ENCODE assay signal across 11 cellular contexts in genomic region chrX:9788908-9789307, GRCh38. TPM values are rescaled to one million over a fixed set of nuclear protein-coding genes. Genes with fewer than 3 reads are reported as not detected.
DNase-seq lines count a peak whose midpoint lies in the region; ATAC-seq, FAIRE-seq and TF ChIP-seq lines count a peak whose summit lies in the region.
"Had no signal": no experiment of that assay in that cellular context is flagged by ENCODE, and none has a peak within 500 bp of the region (broad histone marks: within the 10 kb centered on the region; RNA-seq: fewer than 3 reads in every experiment).

No MANE protein-coding gene starts in this region.

- no peaks in the 10 kb centered on the region for H3K9me3 Mint-ChIP-seq in astrocyte (ENCODE audit: unreplicated experiment)
- no peaks in the 10 kb centered on the region for H3K9me3 Mint-ChIP-seq in natural killer cell treated with Interleukin-12 subunit alpha and Interleukin-12 subunit beta and Interleukin-15 and Interleukin-18, amount 100 ng/mL, for 72 hours
- H3K9me3 Mint-ChIP-seq: activated B cell treated with CpG ODN at 0.5 μM for 24 hours had no signal

- no peaks in the 10 kb centered on the region for H3K79me1 ChIP-seq in IMR-90 (ENCODE audit: low read depth in 1 of 2, low read length in 2 of 2)

- peak overlapping the region; percentile 30; the same call in 2 of the 3 replicates for H3K4me2 ChIP-seq in A549
- H3K4me2 ChIP-seq in IMR-90 (ENCODE audit: low read depth, low read length) = peak overlapping the region; percentile 43; the same call in 1 of the 2 replicates
- H3K4me2 ChIP-seq in astrocyte (ENCODE audit: low read length) = no peak overlapping the region
- peak overlapping the region; percentile 70 for H3K4me2 ChIP-seq in HepG2 (ENCODE audit: low read depth, low read length)

- H3K4me1 Mint-ChIP-seq in astrocyte (ENCODE audit: low read depth, unreplicated experiment) = peaks cover 13% of the 10 kb centered on the region
- no peaks in the 10 kb centered on the region for H3K4me1 Mint-ChIP-seq in natural killer cell treated with Interleukin-12 subunit alpha and Interleukin-12 subunit beta and Interleukin-15 and Interleukin-18, amount 100 ng/mL, for 72 hours (ENCODE audit: low read depth in 2 of 2)

- H4K8ac ChIP-seq in IMR-90 (ENCODE audit: low read depth in 2 of 2, low read length in 2 of 2) = no peak overlapping the region

- no peak overlapping the region for H4K91ac ChIP-seq in IMR-90 (ENCODE audit: insufficient read depth, low read depth, low read length)

- H3K36me3 ChIP-seq in IMR-90 (ENCODE audit: control insufficient read depth, insufficient read depth, low read length) = no peaks in the 10 kb centered on the region
- H3K36me3 ChIP-seq in astrocyte (ENCODE audit: insufficient read depth, low read length) = no peaks in the 10 kb centered on the region
- no peaks in the 10 kb centered on the region for H3K36me3 ChIP-seq in HepG2 (replicated peaks in 1 of 2; ENCODE audit: control insufficient read depth in 1 of 2, insufficient read depth in 2 of 2, low read length in 2 of 2)

- CTCF ChIA-PET in A549 (lab: Yijun Ruan, JAX) (interaction anchor here (1.1 to 1.6 kb wide), 2 partner anchors 14 to 331 kb away, joined by 3 to 4 read pairs; no protein-coding TSS in a partner anchor), IMR-90 (lab: Yijun Ruan, JAX) (no interaction called here), HepG2 (lab: Yijun Ruan, JAX; ENCODE audit: low intra/inter-chr PET ratio, low total read pairs) (no interaction called here)

- peak in 1 of 2 experiments; percentile 31; a peak in 2 of 6 replicates for ATAC-seq in A549
- peak; percentile 12 for ATAC-seq in IMR-90 (ENCODE audit: low read depth)
- ATAC-seq in HepG2 = peak; percentile 76
- ATAC-seq in natural killer cell treated with Interleukin-12 subunit alpha and Interleukin-12 subunit beta and Interleukin-15 and Interleukin-18, amount 100 ng/mL, for 72 hours = no peak
- ATAC-seq in HG02588 (IDR thresholded peaks at IDR 0.05; ENCODE audit: unreplicated experiment) = no peak

- H2AK5ac ChIP-seq in IMR-90 (ENCODE audit: low read depth, low read length) = peak overlapping the region; percentile 44

- H4K5ac ChIP-seq in IMR-90 (ENCODE audit: low read depth, low read length) = no peak overlapping the region

- FAIRE-seq in A549 (lab: Jason Lieb, UNC) (no peak), astrocyte (lab: Jason Lieb, UNC) (no peak), HepG2 (lab: Jason Lieb, UNC) (peak; percentile 28), urothelium cell line (lab: Jason Lieb, UNC) (no peak)

- TF ChIP-seq RAD21 in A549 (conservative IDR thresholded peaks at IDR 0.05 in 1 of 2, IDR thresholded peaks at IDR 0.05 in 1 of 2) (no peak), IMR-90 (IDR thresholded peaks at IDR 0.05; ENCODE audit: low read length) (no peak), HepG2 (CRISPR knock-in tag; IDR thresholded peaks at IDR 0.05) (no peak)

- no peak for TF ChIP-seq EP300 in A549 (IDR thresholded peaks at IDR 0.05)
- TF ChIP-seq EP300 in HepG2 (IDR thresholded peaks at IDR 0.05; ENCODE audit: low read depth in 2 of 2, low read length in 2 of 2) = no peak
- no peak for TF ChIP-seq EP300 in HepG2 (CRISPR knock-in tag; IDR thresholded peaks at IDR 0.05; ENCODE audit: borderline replicate concordance)

- H3K79me2 ChIP-seq in astrocyte (ENCODE audit: insufficient read depth, low read length) (no peaks in the 10 kb centered on the region), HepG2 (ENCODE audit: insufficient read depth, low read length) (peaks cover 16% of the 10 kb centered on the region)

- no peak overlapping the region for H3K23ac ChIP-seq in IMR-90 (ENCODE audit: low read depth, low read length)

- H3K18ac ChIP-seq in IMR-90 (ENCODE audit: low read depth, low read length) = no peak overlapping the region

- H3K4me3 ChIP-seq in A549 = no peak overlapping the region
- no peak overlapping the region for H3K4me3 ChIP-seq in IMR-90 (ENCODE audit: insufficient read depth, low read depth, low read length)
- no peak overlapping the region for H3K4me3 ChIP-seq in astrocyte (ENCODE audit: insufficient read depth, low read depth, low read length)
- peak overlapping the region in 1 of 3 experiments; percentile 23; a peak in 1 of 6 replicates for H3K4me3 ChIP-seq in HepG2 (replicated peaks in 1 of 3; ENCODE audit: insufficient read depth in 1 of 3, low read depth in 2 of 3, low read length in 3 of 3)

- H3K27me3 ChIP-seq in IMR-90 (ENCODE audit: control insufficient read depth, insufficient read depth, low read length) (peaks cover 19% of the 10 kb centered on the region), astrocyte (ENCODE audit: insufficient read depth, low read length) (peaks cover 17% of the 10 kb centered on the region), HepG2 (ENCODE audit: control insufficient read depth in 1 of 2, insufficient read depth in 2 of 2, low read length in 2 of 2) (no peaks in the 10 kb centered on the region; a peak in 1 of 5 replicates)

- H2BK5ac ChIP-seq in IMR-90 (ENCODE audit: low read depth, low read length, poor library complexity, severe bottlenecking) = no peak overlapping the region

- H4K20me1 ChIP-seq in IMR-90 (ENCODE audit: insufficient read depth, low read length) = no peaks in the 10 kb centered on the region
- no peaks in the 10 kb centered on the region for H4K20me1 ChIP-seq in astrocyte (ENCODE audit: insufficient read depth, low read length)
- no peaks in the 10 kb centered on the region for H4K20me1 ChIP-seq in HepG2 (ENCODE audit: insufficient read depth, low read length)

- no peak overlapping the region for H3K56ac ChIP-seq in IMR-90 (ENCODE audit: extremely low read depth, insufficient read depth, low read length)

- H2AFZ ChIP-seq in IMR-90 (replicated peaks; ENCODE audit: low read length, poor library complexity) = no peak overlapping the region
- no peak overlapping the region for H2AFZ ChIP-seq in astrocyte (ENCODE audit: low read depth, low read length)
- no peak overlapping the region for H2AFZ ChIP-seq in HepG2 (ENCODE audit: low read length)

- H3K27ac Mint-ChIP-seq in astrocyte (ENCODE audit: unreplicated experiment) = peak overlapping the region; percentile 50
- H3K27ac Mint-ChIP-seq in natural killer cell treated with Interleukin-12 subunit alpha and Interleukin-12 subunit beta and Interleukin-15 and Interleukin-18, amount 100 ng/mL, for 72 hours = no peak overlapping the region
- H3K27ac Mint-ChIP-seq: activated B cell treated with CpG ODN at 0.5 μM for 24 hours had no signal

- no peak overlapping the region for H3K4ac ChIP-seq in IMR-90 (ENCODE audit: low read depth, low read length)

- TF ChIP-seq POLR2A in A549 (IDR thresholded peaks at IDR 0.05; ENCODE audit: low read length) (no peak), IMR-90 (IDR thresholded peaks at IDR 0.05; ENCODE audit: low read depth, low read length) (no peak), HepG2 (IDR thresholded peaks at IDR 0.05; ENCODE audit: insufficient read depth in 1 of 2, low read depth in 2 of 2, low read length in 2 of 2) (no peak)

- H3K27ac ChIP-seq in A549 (no peak overlapping the region), IMR-90 (ENCODE audit: insufficient read depth, low read length) (peak overlapping the region; percentile 63; the same call in 1 of the 2 replicates), astrocyte (ENCODE audit: low read depth, low read length) (no peak overlapping the region), HepG2 (ENCODE audit: extremely low read length, insufficient read depth, low read length) (no peak overlapping the region)

- no peak overlapping the region for H3K9ac ChIP-seq in IMR-90 (ENCODE audit: low read depth, low read length)
- H3K9ac ChIP-seq in astrocyte (ENCODE audit: low read length) = no peak overlapping the region
- H3K9ac ChIP-seq in HepG2 (ENCODE audit: insufficient read depth, low read depth, low read length) = no peak overlapping the region

- H2BK20ac ChIP-seq in IMR-90 (ENCODE audit: low read depth, low read length) = no peak overlapping the region

- H2BK120ac ChIP-seq in IMR-90 (ENCODE audit: low read depth, low read length) = no peak overlapping the region

- TF ChIP-seq CTCF in A549 (IDR thresholded peaks at IDR 0.05) (no peak), IMR-90 (conservative IDR thresholded peaks at IDR 0.05; ENCODE audit: low read depth, low read length) (no peak), astrocyte (IDR thresholded peaks at IDR 0.05; ENCODE audit: insufficient read depth, low read depth, low read length) (no peak), HepG2 (CRISPR knock-in tag; IDR thresholded peaks at IDR 0.05) (no peak)

- H3K4me3 Mint-ChIP-seq in astrocyte (ENCODE audit: unreplicated experiment) = peak overlapping the region; percentile 91
- no peak overlapping the region for H3K4me3 Mint-ChIP-seq in natural killer cell treated with Interleukin-12 subunit alpha and Interleukin-12 subunit beta and Interleukin-15 and Interleukin-18, amount 100 ng/mL, for 72 hours
- H3K4me3 Mint-ChIP-seq: activated B cell treated with CpG ODN at 0.5 μM for 24 hours had no signal

- H3K9me1 ChIP-seq in IMR-90 (ENCODE audit: insufficient read depth, low read length) = no peaks in the 10 kb centered on the region

- H3K9me3 ChIP-seq in A549 (peaks cover 5% of the 10 kb centered on the region; the same call in 1 of the 3 replicates), IMR-90 (ENCODE audit: control insufficient read depth, insufficient read depth, low read length) (peaks cover 8% of the 10 kb centered on the region), astrocyte (ENCODE audit: insufficient read depth, low read depth, low read length) (no peaks in the 10 kb centered on the region), HepG2 (ENCODE audit: low read length) (no peaks in the 10 kb centered on the region)

- no peak overlapping the region for H2AK9ac ChIP-seq in IMR-90 (replicated peaks; ENCODE audit: low read depth, low read length, poor library complexity)

- dilution Hi-C loops in IMR-90 (cut with HindIII; ENCODE audit: low sequenced_read_pairs, unreplicated experiment) = no loop called here

- in situ Hi-C loops in IMR-90 (cut with MboI; ENCODE audit: low sequenced_read_pairs) = no loop called here
- in situ Hi-C loops in HepG2 (cut with HindIII; ENCODE audit: extremely low pct_ligation_motif_present, low pct_unique_long_range_greater_than_20kb) = no loop called here

- WGBS in A549 (ENCODE audit: missing lambda C conversion rate) = 0% methylated on average over 2 of the region's 2 CpGs
- no CpG with 5 or more reads among the region's 2 CpGs for WGBS in IMR-90 (ENCODE audit: extremely low coverage in 2 of 2, insufficient read length in 1 of 2), 2 experiments
- WGBS in HepG2 (ENCODE audit: low lambda C conversion rate) = 0% methylated on average over 2 of the region's 2 CpGs

- peak in 1 of 2 experiments; percentile 61 for DNase-seq in A549 (ENCODE audit: low read depth in 1 of 2, low spot score in 1 of 2)
- DNase-seq in IMR-90 = peak; percentile 55
- no peak for DNase-seq in astrocyte (ENCODE audit: low read depth)
- peak; percentile 76 for DNase-seq in HepG2 (ENCODE audit: low spot score)
- no peak for DNase-seq in natural killer cell treated with Interleukin-12 subunit alpha and Interleukin-12 subunit beta and Interleukin-15 and Interleukin-18, amount 100 ng/mL, for 72 hours (ENCODE audit: low spot score)
- DNase-seq in NCI-H2227 (lab: John Stamatoyannopoulos, UW; ENCODE audit: unreplicated experiment) = no peak
- DNase-seq in urothelium cell line (ENCODE audit: low spot score) = no peak
- DNase-seq: activated B cell treated with CpG ODN at 0.5 μM for 24 hours, NCI-H1436 treated with DMSO at 0.1 percent for 48 hours had no signal

- POLR2A ChIA-PET in A549 (lab: Yijun Ruan, JAX) = no interaction called here
- POLR2A ChIA-PET in IMR-90 (lab: Charles Lee; ENCODE audit: unreplicated experiment) = no interaction called here
- POLR2A ChIA-PET in HepG2 (lab: Yijun Ruan, JAX) = interaction anchor here (1.1 kb wide), 1 partner anchor 57 kb away, joined by 6 read pairs; no protein-coding TSS in a partner anchor

- intact Hi-C loops in IMR-90 (cut with micrococcal nuclease) = loop anchor here (5.0 kb wide), 1 partner anchor 83 kb away; no protein-coding TSS in a partner anchor
- intact Hi-C loops in HepG2 (cut with micrococcal nuclease; ENCODE audit: unreplicated experiment) = loop anchor here (5.0 kb wide), 1 partner anchor 58 kb away; no protein-coding TSS in a partner anchor

- H3K14ac ChIP-seq in IMR-90 (replicated peaks; ENCODE audit: low read depth, low read length) = no peak overlapping the region

- H3K4me1 ChIP-seq in A549 (peaks cover 9% of the 10 kb centered on the region), IMR-90 (ENCODE audit: control insufficient read depth, insufficient read depth, low read length) (peaks cover 4% of the 10 kb centered on the region; the same call in 1 of the 2 replicates), astrocyte (ENCODE audit: insufficient read depth, low read length) (no peaks in the 10 kb centered on the region), HepG2 (ENCODE audit: insufficient read depth, low read length) (peaks cover 22% of the 10 kb centered on the region)

- no peaks in the 10 kb centered on the region for H3K36me3 Mint-ChIP-seq in astrocyte (ENCODE audit: low read depth, unreplicated experiment)
- no peaks in the 10 kb centered on the region for H3K36me3 Mint-ChIP-seq in natural killer cell treated with Interleukin-12 subunit alpha and Interleukin-12 subunit beta and Interleukin-15 and Interleukin-18, amount 100 ng/mL, for 72 hours

- no TSS peak for BruUV-seq in IMR-90 (replicated peaks; lab: Mats Ljungman, UMichigan)
- BruUV-seq in HepG2 (replicated peaks; lab: Mats Ljungman, UMichigan) = no TSS peak

- H2BK15ac ChIP-seq in IMR-90 (ENCODE audit: low read depth, low read length) = no peak overlapping the region

- H3K27me3 Mint-ChIP-seq in astrocyte (ENCODE audit: low read depth, unreplicated experiment) = no peaks in the 10 kb centered on the region
- peaks cover 16 to 31% of the 10 kb centered on the region in 2 donors for H3K27me3 Mint-ChIP-seq in natural killer cell treated with Interleukin-12 subunit alpha and Interleukin-12 subunit beta and Interleukin-15 and Interleukin-18, amount 100 ng/mL, for 72 hours

RNA-seq across cellular contexts. Expression of gene SHROOM2, which starts 2.7 kb away (rescaled TPM):
- 0.12 and 0.21 TPM in 2 replicates for polyA plus RNA-seq in A549 (2011; rRNA removed)
- polyA plus RNA-seq in A549 (2012; cell fraction: cytosol; rRNA removed) = 0.04 and 0.06 TPM in 2 replicates
- polyA plus RNA-seq in A549 (2012; cell fraction: nucleus; rRNA removed) = 0.16 and 0.25 TPM in 2 replicates
- polyA plus RNA-seq in A549 (2017; fragmentation: RNase III; extraction: RNeasy Plus Mini Kit Qiagen cat#74134 plus additional on column Dnase treatment) = 0.16 to 0.27 TPM (median 0.21 TPM) in 3 replicates
- polyA minus RNA-seq in A549 (2011; rRNA and poly(A)+ RNA removed) = 0.17 and 0.54 TPM in 2 replicates
- total RNA-seq in IMR-90 (2012; rRNA removed) = 8.1 TPM in 2 replicates
- polyA plus RNA-seq in IMR-90 (2012; rRNA removed) = 14.2 and 14.6 TPM in 2 replicates
- 12.7 and 17.2 TPM in 2 replicates for polyA plus RNA-seq in IMR-90 (2012; cell fraction: cytosol; rRNA removed)
- 23.2 and 26.5 TPM in 2 replicates for polyA plus RNA-seq in IMR-90 (2012; cell fraction: nucleus; rRNA removed; ENCODE audit: low replicate concordance)
- total RNA-seq in astrocyte = 15.9 and 16.0 TPM in 2 replicates
- 1.3 and 1.4 TPM in 2 replicates for total RNA-seq in HepG2 (2016; rRNA removed; fragmentation: Illumina TruSeq; extraction: Trizol)
- 0.62 and 0.71 TPM in 2 replicates for total RNA-seq in HepG2 (2016; cell fraction: cytosol; rRNA removed; fragmentation: Illumina TruSeq; extraction: Trizol; ENCODE audit: low read depth)
- 1.2 and 1.3 TPM in 2 replicates for total RNA-seq in HepG2 (2016; cell fraction: insoluble cytoplasmic fraction; rRNA removed; fragmentation: Illumina TruSeq; extraction: Trizol)
- total RNA-seq in HepG2 (2016; cell fraction: membrane; rRNA removed; fragmentation: Illumina TruSeq; extraction: Trizol) = 0.68 and 0.90 TPM in 2 replicates
- total RNA-seq in HepG2 (2016; cell fraction: nucleus; rRNA removed; fragmentation: Illumina TruSeq; extraction: Trizol) = 1.8 and 2.1 TPM in 2 replicates
- polyA plus RNA-seq in HepG2 (2011; rRNA removed) = 0.92 and 0.97 TPM in 2 replicates
- polyA plus RNA-seq in HepG2 (2011; cell fraction: cytosol; rRNA removed) = 0.56 and 0.71 TPM in 2 replicates
- 2.5 TPM in 2 replicates for polyA plus RNA-seq in HepG2 (2011; cell fraction: nucleus; rRNA removed)
- 2.4 and 2.5 TPM in 2 replicates for polyA plus RNA-seq in HepG2 (2012)
- 0.08 TPM in 2 replicates for polyA plus RNA-seq in HepG2 (2016; cell fraction: cytosol; fragmentation: Illumina TruSeq; extraction: Trizol; ENCODE audit: low read depth)
- 1.2 and 1.3 TPM in 2 replicates for polyA plus RNA-seq in HepG2 (2016; cell fraction: insoluble cytoplasmic fraction; fragmentation: Illumina TruSeq; extraction: Trizol; ENCODE audit: low read depth)
- polyA plus RNA-seq in HepG2 (2016; cell fraction: membrane; fragmentation: Illumina TruSeq; extraction: Trizol; ENCODE audit: low read depth) = 0.15 and 0.20 TPM in 2 replicates
- polyA plus RNA-seq in HepG2 (2016; cell fraction: nucleus; fragmentation: Illumina TruSeq; extraction: Trizol; ENCODE audit: insufficient read depth, low read depth) = 1.9 and 2.3 TPM in 2 replicates
- 2.5 TPM in 1 of 2 replicates, not detected in the other for polyA minus RNA-seq in HepG2 (2011; rRNA and poly(A)+ RNA removed; ENCODE audit: low replicate concordance)
- polyA minus RNA-seq in HepG2 (2011; cell fraction: cytosol; rRNA and poly(A)+ RNA removed) = 1.7 and 1.8 TPM in 2 replicates
- 3.1 and 3.2 TPM in 2 replicates for polyA minus RNA-seq in HepG2 (2011; cell fraction: nucleus; rRNA and poly(A)+ RNA removed)
- under 1 TPM in 1 of 2 donors, not detected in 1; 0.08 TPM for total RNA-seq in natural killer cell treated with Interleukin-12 subunit alpha and Interleukin-12 subunit beta and Interleukin-15 and Interleukin-18, amount 100 ng/mL, for 72 hours
- total RNA-seq: activated B cell treated with CpG ODN at 0.5 μM for 24 hours had no signal

RNA-seq across cellular contexts. Expression of gene GPR143, which starts 23.3 kb away (rescaled TPM):
- polyA plus RNA-seq in A549 (2011; rRNA removed) = 0.07 TPM in 1 of 2 replicates, not detected in the other
- 0.03 TPM in 1 of 2 replicates, not detected in the other for polyA plus RNA-seq in A549 (2012; cell fraction: cytosol; rRNA removed)
- polyA plus RNA-seq in A549 (2012; cell fraction: nucleus; rRNA removed) = not detected in 2 replicates
- not detected in 3 replicates for polyA plus RNA-seq in A549 (2017; fragmentation: RNase III; extraction: RNeasy Plus Mini Kit Qiagen cat#74134 plus additional on column Dnase treatment)
- polyA minus RNA-seq in A549 (2011; rRNA and poly(A)+ RNA removed) = not detected in 2 replicates
- not detected in 2 replicates for total RNA-seq in IMR-90 (2012; rRNA removed)
- polyA plus RNA-seq in IMR-90 (2012; rRNA removed) = 0.07 and 0.10 TPM in 2 replicates
- polyA plus RNA-seq in IMR-90 (2012; cell fraction: cytosol; rRNA removed) = 0.15 TPM in 1 of 2 replicates, not detected in the other
- polyA plus RNA-seq in IMR-90 (2012; cell fraction: nucleus; rRNA removed; ENCODE audit: low replicate concordance) = 0.03 TPM in 1 of 2 replicates, not detected in the other
- total RNA-seq in astrocyte = 1.8 and 3.0 TPM in 2 replicates
- total RNA-seq in HepG2 (2016; rRNA removed; fragmentation: Illumina TruSeq; extraction: Trizol) = 0.60 and 0.89 TPM in 2 replicates
- 0.30 and 0.44 TPM in 2 replicates for total RNA-seq in HepG2 (2016; cell fraction: cytosol; rRNA removed; fragmentation: Illumina TruSeq; extraction: Trizol; ENCODE audit: low read depth)
- 0.30 and 0.87 TPM in 2 replicates for total RNA-seq in HepG2 (2016; cell fraction: insoluble cytoplasmic fraction; rRNA removed; fragmentation: Illumina TruSeq; extraction: Trizol)
- 0.59 TPM in 2 replicates for total RNA-seq in HepG2 (2016; cell fraction: membrane; rRNA removed; fragmentation: Illumina TruSeq; extraction: Trizol)
- 0.31 and 0.94 TPM in 2 replicates for total RNA-seq in HepG2 (2016; cell fraction: nucleus; rRNA removed; fragmentation: Illumina TruSeq; extraction: Trizol)
- 0.30 and 0.57 TPM in 2 replicates for polyA plus RNA-seq in HepG2 (2011; rRNA removed)
- 0.62 and 1.1 TPM in 2 replicates for polyA plus RNA-seq in HepG2 (2011; cell fraction: cytosol; rRNA removed)
- 0.40 and 0.64 TPM in 2 replicates for polyA plus RNA-seq in HepG2 (2011; cell fraction: nucleus; rRNA removed)
- 1.3 TPM in 2 replicates for polyA plus RNA-seq in HepG2 (2012)
- polyA plus RNA-seq in HepG2 (2016; cell fraction: cytosol; fragmentation: Illumina TruSeq; extraction: Trizol; ENCODE audit: low read depth) = 0.40 and 0.47 TPM in 2 replicates
- polyA plus RNA-seq in HepG2 (2016; cell fraction: insoluble cytoplasmic fraction; fragmentation: Illumina TruSeq; extraction: Trizol; ENCODE audit: low read depth) = 0.40 and 0.85 TPM in 2 replicates
- 0.27 and 0.89 TPM in 2 replicates for polyA plus RNA-seq in HepG2 (2016; cell fraction: membrane; fragmentation: Illumina TruSeq; extraction: Trizol; ENCODE audit: low read depth)
- polyA plus RNA-seq in HepG2 (2016; cell fraction: nucleus; fragmentation: Illumina TruSeq; extraction: Trizol; ENCODE audit: insufficient read depth, low read depth) = 1.0 TPM in 2 replicates
- polyA minus RNA-seq in HepG2 (2011; rRNA and poly(A)+ RNA removed; ENCODE audit: low replicate concordance) = 0.09 and 4.3 TPM in 2 replicates
- not detected in 2 replicates for polyA minus RNA-seq in HepG2 (2011; cell fraction: cytosol; rRNA and poly(A)+ RNA removed)
- polyA minus RNA-seq in HepG2 (2011; cell fraction: nucleus; rRNA and poly(A)+ RNA removed) = 0.87 TPM in 1 of 2 replicates, not detected in the other
- total RNA-seq in natural killer cell treated with Interleukin-12 subunit alpha and Interleukin-12 subunit beta and Interleukin-15 and Interleukin-18, amount 100 ng/mL, for 72 hours = not detected
- total RNA-seq: activated B cell treated with CpG ODN at 0.5 μM for 24 hours, chondrocyte had no signal

Comparison
In these comparisons a context has a peak if more than half of its experiments do, and no peak if none do; other contexts are left out.
1. ATAC-seq: peak in IMR-90 (single experiment) and HepG2 (single experiment); none in natural killer cell treated with Interleukin-12 subunit alpha and Interleukin-12 subunit beta and Interleukin-15 and Interleukin-18, amount 100 ng/mL, for 72 hours (0 of 2) and HG02588 (single experiment).
2. DNase-seq: peak in IMR-90 (single experiment) and HepG2 (single experiment); none in astrocyte (single experiment), natural killer cell treated with Interleukin-12 subunit alpha and Interleukin-12 subunit beta and Interleukin-15 and Interleukin-18, amount 100 ng/mL, for 72 hours (single experiment), NCI-H2227 (single experiment) and urothelium cell line (single experiment).
3. Of the 38 proteins assayed by ChIP-seq in both HepG2 and A549: peak only in HepG2: none; only in A549: none; in both: MAFK; in neither: 37.